Comparison of ENCODE assay signal across 1 cellular context in genomic region chr19:1291761-1292418, GRCh38.
TF ChIP-seq lines count a peak whose summit lies in the region.

No MANE protein-coding gene starts in this region.

TF ChIP-seq in HEK293, 187 proteins besides CTCF, POLR2A, EP300 and RAD21 (continued from another document):
- 0 out of 2 replicates have a peak, but pooled peaks have one; percentile 7 for TF ChIP-seq ZBTB8A (tag by site-specific recombination; IDR thresholded peaks at IDR 0.05)
- TF ChIP-seq OVOL3 (tag by site-specific recombination; IDR thresholded peaks at IDR 0.05), result no peak
- TF ChIP-seq ZBTB11 (tag by site-specific recombination; conservative IDR thresholded peaks at IDR 0.05; ENCODE audit: low read depth), result no peak
- no peak for TF ChIP-seq ZSCAN23 (tag by site-specific recombination; IDR thresholded peaks at IDR 0.05)
- peak; percentile 54 for TF ChIP-seq ZFHX2 (tag by site-specific recombination; conservative IDR thresholded peaks at IDR 0.05)
- TF ChIP-seq ZNF354C (tag by site-specific recombination; IDR thresholded peaks at IDR 0.05; ENCODE audit: borderline replicate concordance, low read depth), result no peak
- no peak for TF ChIP-seq ZNF544 (tag by site-specific recombination; IDR thresholded peaks at IDR 0.05)
- peak; percentile 44 for TF ChIP-seq EGR2 (tag by site-specific recombination; IDR thresholded peaks at IDR 0.05; ENCODE audit: low read depth)
- no peak for TF ChIP-seq ZBTB17 (tag by site-specific recombination; IDR thresholded peaks at IDR 0.05)
- TF ChIP-seq ZNF501 (tag by site-specific recombination; IDR thresholded peaks at IDR 0.05), result no peak
- TF ChIP-seq IKZF3 (tag by site-specific recombination; IDR thresholded peaks at IDR 0.05), result 0 out of 2 replicates have a peak, but pooled peaks have one; percentile 7
- no peak for TF ChIP-seq ZNF664 (tag by site-specific recombination; IDR thresholded peaks at IDR 0.05)
- TF ChIP-seq, protein P1, sequence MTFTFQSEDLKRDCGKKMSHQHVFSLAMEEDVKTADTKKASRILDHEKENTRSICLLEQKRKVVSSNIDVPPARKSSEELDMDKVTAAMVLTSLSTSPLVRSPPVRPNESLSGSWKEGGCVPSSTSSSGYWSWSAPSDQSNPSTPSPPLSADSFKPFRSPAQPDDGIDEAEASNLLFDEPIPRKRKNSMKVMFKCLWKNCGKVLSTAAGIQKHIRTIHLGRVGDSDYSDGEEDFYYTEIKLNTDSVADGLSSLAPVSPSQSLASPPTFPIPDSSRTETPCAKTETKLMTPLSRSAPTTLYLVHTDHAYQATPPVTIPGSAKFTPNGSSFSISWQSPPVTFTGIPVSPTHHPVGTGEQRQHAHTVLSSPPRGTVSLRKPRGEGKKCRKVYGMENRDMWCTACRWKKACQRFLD (tag by site-specific recombination; IDR thresholded peaks at IDR 0.05), result no peak
- peak; percentile 39 for TF ChIP-seq ZIC2 (tag by site-specific recombination; IDR thresholded peaks at IDR 0.05)
- TF ChIP-seq ZNF555 (tag by site-specific recombination; conservative IDR thresholded peaks at IDR 0.05), result no peak
- TF ChIP-seq ZNF473 (tag by site-specific recombination; IDR thresholded peaks at IDR 0.05), result no peak
- TF ChIP-seq ZNF221 (tag by site-specific recombination; IDR thresholded peaks at IDR 0.05; ENCODE audit: borderline replicate concordance), result no peak
- no peak for TF ChIP-seq ZNF140 (tag by site-specific recombination; IDR thresholded peaks at IDR 0.05)
